In genomic region chr2:1744151-1744445, GRCh38 we compare ENCODE assay signal across 9 cellular contexts. TPM values are rescaled to one million over a fixed set of nuclear protein-coding genes. Genes with fewer than 3 reads are reported as not detected.
DNase-seq lines count a peak whose midpoint lies in the region; ATAC-seq and TF ChIP-seq lines count a peak whose summit lies in the region.
"Had no signal": no experiment of that assay in that cellular context is flagged by ENCODE, and none has a peak within 500 bp of the region (broad histone marks: within the 10 kb centered on the region; RNA-seq: fewer than 3 reads in every experiment).

No MANE protein-coding gene starts in this region.

- peak overlapping the region; percentile 86 for H3K9ac ChIP-seq in SK-N-MC (ENCODE audit: insufficient read length)

- intact Hi-C loops in ovary (cut with DNase I): loop anchor here (5.0 to 10.0 kb wide), 6 partner anchors 69 to 152 kb away; no protein-coding TSS in a partner anchor

- H3K36me3 ChIP-seq in SK-N-MC (ENCODE audit: insufficient read depth, low read length): peaks cover 22% of the 10 kb centered on the region
- no peaks in the 10 kb centered on the region for H3K36me3 ChIP-seq in gastroesophageal sphincter
- H3K36me3 ChIP-seq in ovary: no peaks in the 10 kb centered on the region
- no peaks in the 10 kb centered on the region for H3K36me3 ChIP-seq in effector memory CD4-positive, alpha-beta T cell (ENCODE audit: control insufficient read depth, insufficient read depth, low read length)

- ATAC-seq in gastroesophageal sphincter (peak; percentile 16), GM21619 (IDR thresholded peaks at IDR 0.05; ENCODE audit: unreplicated experiment) (no peak), HG03196 (IDR thresholded peaks at IDR 0.05; ENCODE audit: unreplicated experiment) (no peak)
- ATAC-seq: T-helper 17 cell had no signal

- H3K27ac ChIP-seq in SK-N-MC: peak overlapping the region; percentile 88
- H3K27ac ChIP-seq in gastroesophageal sphincter: peak overlapping the region; percentile 85 to 100 (median 98)
- peak overlapping the region; percentile 93 to 96 for H3K27ac ChIP-seq in ovary
- H3K27ac ChIP-seq in effector memory CD4-positive, alpha-beta T cell (ENCODE audit: insufficient read depth, low read length, poor library complexity, severe bottlenecking): no peak overlapping the region

- H3K9me3 ChIP-seq in SK-N-MC (ENCODE audit: low read depth, low read length) (no peaks in the 10 kb centered on the region), gastroesophageal sphincter (no peaks in the 10 kb centered on the region), ovary (no peaks in the 10 kb centered on the region)
- H3K9me3 ChIP-seq in effector memory CD4-positive, alpha-beta T cell (ENCODE audit: control insufficient read depth, low read length): no peaks in the 10 kb centered on the region

- H3K4me3 ChIP-seq in SK-N-MC (peak overlapping the region; percentile 90), gastroesophageal sphincter (peak overlapping the region; percentile 49 to 91), ovary (peak overlapping the region; percentile 85)
- H3K4me3 ChIP-seq in effector memory CD4-positive, alpha-beta T cell (ENCODE audit: insufficient read depth, low read depth, low read length, poor library complexity, severe bottlenecking): no peak overlapping the region

- WGBS in gastroesophageal sphincter (ENCODE audit: low coverage in 1 of 2), 2 donors: no CpG with 5 or more reads among the region's 33 CpGs
- 1% methylated on average over 33 of the region's 33 CpGs; no CpG with 5 or more reads in 2 of the 3 donors for WGBS in ovary, 3 donors

- H3K27me3 ChIP-seq in gastroesophageal sphincter (peaks cover 11% of the 10 kb centered on the region), ovary (no peaks in the 10 kb centered on the region)
- H3K27me3 ChIP-seq in effector memory CD4-positive, alpha-beta T cell (replicated peaks; ENCODE audit: control insufficient read depth, insufficient read depth, low read length, poor library complexity, severe bottlenecking): no peaks in the 10 kb centered on the region

- TF ChIP-seq EP300 in gastroesophageal sphincter (IDR thresholded peaks at IDR 0.05) (no peak), ovary (IDR thresholded peaks at IDR 0.05) (no peak)

- H3K4me1 ChIP-seq in gastroesophageal sphincter (peaks cover 0 to 57% (median 16%) of the 10 kb centered on the region in 3 donors), ovary (ENCODE audit: insufficient read depth) (peaks cover 19% of the 10 kb centered on the region)
- no peaks in the 10 kb centered on the region for H3K4me1 ChIP-seq in effector memory CD4-positive, alpha-beta T cell (ENCODE audit: control insufficient read depth, insufficient read depth, low read length, poor library complexity, severe bottlenecking)

- TF ChIP-seq CTCF in gastroesophageal sphincter (IDR thresholded peaks at IDR 0.05) (no peak), ovary (IDR thresholded peaks at IDR 0.05) (no peak)

- TF ChIP-seq POLR2A in gastroesophageal sphincter (IDR thresholded peaks at IDR 0.05) (no peak), ovary (IDR thresholded peaks at IDR 0.05) (no peak)

- DNase-seq in D341Med (ENCODE audit: low spot score) (peak; percentile 42), SK-N-MC (ENCODE audit: low read depth, low spot score) (no peak), ovary (peak in 4 of 5 donors; percentile 45 to 68 (median 54)), NCI-H2196 (lab: John Stamatoyannopoulos, UW; ENCODE audit: unreplicated experiment) (no peak)
- no peak for DNase-seq in effector memory CD4-positive, alpha-beta T cell
- DNase-seq: T-helper 17 cell had no signal

RNA-seq across cellular contexts. Expression of gene PXDN, which starts 0.2 kb away (rescaled TPM):
- total RNA-seq in gastroesophageal sphincter (10 to 100 TPM; 19.9 to 95.9 (median 60.9) TPM), ovary (10 to 100 TPM; 36.0 to 73.3 (median 54.5) TPM)
- polyA plus RNA-seq in ovary: 100 to 1,000 TPM in 1 of 2 donors, 10 to 100 TPM in 1; 39.2 to 116 TPM
- total RNA-seq: T-helper 17 cell had no signal

Comparison
In these comparisons a context has a peak if more than half of its experiments do, and no peak if none do; other contexts are left out.
1. DNase-seq: peak in D341Med (single experiment) and ovary (4 of 5); none in SK-N-MC (single experiment), effector memory CD4-positive, alpha-beta T cell (0 of 3) and NCI-H2196 (single experiment).